In genomic region chr6:15793288-15793687, GRCh38 we compare ENCODE assay signal across 14 cellular contexts.
DNase-seq lines count a peak whose midpoint lies in the region; ATAC-seq, FAIRE-seq and TF ChIP-seq lines count a peak whose summit lies in the region.
"Had no signal": no experiment of that assay in that cellular context is flagged by ENCODE, and none has a peak within 500 bp of the region (broad histone marks: within the 10 kb centered on the region; RNA-seq: fewer than 3 reads in every experiment).

No MANE protein-coding gene starts in this region.

- TF ChIP-seq CTCF in fibroblast of pulmonary artery (IDR thresholded peaks at IDR 0.05; ENCODE audit: low read length, missing control alignments), result no peak

- no peak overlapping the region for H3K4me3 ChIP-seq in fibroblast of pulmonary artery (replicated peaks; ENCODE audit: low read depth, low read length)
- H3K4me3 ChIP-seq: SK-N-MC had no signal

- no peak for FAIRE-seq in RCC 7860 (lab: Jason Lieb, UNC)

- in situ Hi-C loops in G401 (cut with HindIII; ENCODE audit: low sequenced_read_pairs), result no loop called here

- no peak for ATAC-seq in left lobe of liver
- no peak for ATAC-seq in GM21723 (IDR thresholded peaks at IDR 0.05; ENCODE audit: unreplicated experiment)
- ATAC-seq in HG03025 (IDR thresholded peaks at IDR 0.05; ENCODE audit: low FRiP score, unreplicated experiment), result no peak

- peak; percentile 40 for DNase-seq in ELF-1 (ENCODE audit: low read depth, low spot score)
- peak; percentile 33 for DNase-seq in RCC 7860 (ENCODE audit: low spot score)
- DNase-seq in fibroblast of pulmonary artery (ENCODE audit: low read depth), result peak; percentile 35
- DNase-seq in non-pigmented ciliary epithelial cell (ENCODE audit: low read depth), result peak; percentile 15
- no peak for DNase-seq in left lobe of liver (ENCODE audit: low spot score)
- DNase-seq in G401 (ENCODE audit: low spot score), result no peak
- DNase-seq: activated CD4-positive, alpha-beta T cell treated with anti-CD3 and anti-CD28 coated beads, Interleukin-2, amount 10 ng/mL, durations not matched to agents 24 days and 14 days; activated naive CD4-positive, alpha-beta T cell treated with anti-CD3 and anti-CD28 coated beads, Interleukin-2, amount 10 ng/mL, durations not matched to agents 7 days and 5 days; KG1; NCI-H345; stimulated activated CD4-positive, alpha-beta T cell treated with anti-CD3 and anti-CD28 coated beads, Interleukin-1b, Interleukin-23, amount 100 ng/mL, for 48 hours had no signal

Comparison
In these comparisons a context has a peak if more than half of its experiments do, and no peak if none do; other contexts are left out.
1. DNase-seq: peak in ELF-1 (single experiment), RCC 7860 (single experiment), fibroblast of pulmonary artery (single experiment) and non-pigmented ciliary epithelial cell (single experiment); none in left lobe of liver (single experiment) and G401 (single experiment).